Comparison of ENCODE assay signal across 1 cellular context in the genomic region with DNA sequence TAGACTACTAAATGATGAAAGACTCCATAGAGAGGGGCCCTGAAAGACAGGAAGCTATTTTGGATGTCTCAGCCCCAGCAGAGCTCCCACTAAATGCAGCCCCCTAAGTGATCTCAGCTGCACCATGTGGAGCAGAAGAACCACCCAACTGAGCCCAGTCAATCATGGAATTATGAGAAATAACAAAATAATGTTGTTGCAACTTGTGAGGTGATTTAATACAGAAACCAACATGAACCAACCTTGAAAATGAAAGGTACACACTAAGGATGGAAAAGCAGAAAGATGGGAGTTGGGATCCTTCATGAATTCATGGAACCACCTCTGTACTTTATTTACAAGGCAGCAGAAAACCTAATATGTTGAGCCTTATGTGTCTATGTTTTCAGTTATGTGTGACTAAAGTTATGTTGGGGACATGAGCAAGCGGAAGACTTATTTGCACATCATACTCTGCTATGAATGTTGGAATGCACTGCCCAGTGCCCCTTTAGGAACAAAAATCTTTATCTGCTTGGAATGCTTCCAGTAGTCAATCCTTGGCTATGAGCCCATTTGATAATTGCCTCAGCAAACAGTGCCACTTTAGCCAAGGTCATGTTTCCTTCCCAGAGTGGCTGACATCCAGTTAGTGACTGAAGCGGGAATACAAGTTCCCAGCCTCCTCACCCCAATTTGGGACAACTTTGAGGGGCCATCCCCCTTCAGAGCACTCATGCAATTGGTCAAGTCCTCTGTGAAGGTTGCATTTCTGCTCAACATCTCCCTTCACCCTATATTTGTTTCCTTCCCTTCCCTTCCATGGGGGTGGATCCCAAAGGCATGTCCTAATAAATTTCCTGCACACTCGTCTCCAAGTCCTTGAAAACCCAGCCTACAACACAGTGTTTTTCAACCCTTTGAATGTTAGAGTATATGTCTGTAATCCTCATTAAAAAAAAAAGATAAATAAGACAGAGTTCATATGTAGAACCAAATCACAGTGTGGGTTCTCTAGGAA.
TF ChIP-seq lines count a peak whose summit lies in the region.

No MANE protein-coding gene starts in this region.

TF ChIP-seq in HepG2, 621 proteins besides CTCF, POLR2A, EP300 and RAD21 (continued from another document and continues in another):
- TF ChIP-seq ZNF615 (CRISPR knock-in tag; IDR thresholded peaks at IDR 0.05; ENCODE audit: borderline replicate concordance) (no peak), NR2F1 (CRISPR knock-in tag; IDR thresholded peaks at IDR 0.05) (peak; percentile 65 to 87; a peak in 3 of 4 replicates), ETV5 (CRISPR knock-in tag; IDR thresholded peaks at IDR 0.05; ENCODE audit: borderline replicate concordance) (peak; percentile 94), ZNF678 (CRISPR knock-in tag; IDR thresholded peaks at IDR 0.05) (no peak), RARA (CRISPR knock-in tag; IDR thresholded peaks at IDR 0.05) (peak; percentile 97), NR2F2 (IDR thresholded peaks at IDR 0.05; ENCODE audit: borderline replicate concordance, low read depth) (peak; percentile 91), ETV6 (CRISPR knock-in tag; conservative IDR thresholded peaks at IDR 0.05) (peak; percentile 58), MEIS1 (CRISPR knock-in tag; IDR thresholded peaks at IDR 0.05; ENCODE audit: borderline replicate concordance) (peak; percentile 88; the same call in 1 of the 2 replicates), MXI1 (IDR thresholded peaks at IDR 0.05; ENCODE audit: borderline replicate concordance, low read depth, low read length) (peak; percentile 60; the same call in 1 of the 3 replicates), ZNF317 (CRISPR knock-in tag; IDR thresholded peaks at IDR 0.05) (peak; percentile 72; the same call in 1 of the 2 replicates), REPIN1 (CRISPR knock-in tag; IDR thresholded peaks at IDR 0.05; ENCODE audit: borderline replicate concordance, low read depth) (peak; percentile 69; the same call in 1 of the 2 replicates), ZNF660 (CRISPR knock-in tag; IDR thresholded peaks at IDR 0.05; ENCODE audit: borderline replicate concordance, low read depth) (no peak), NFE2 (CRISPR knock-in tag; IDR thresholded peaks at IDR 0.05) (no peak), ZNF205 (CRISPR knock-in tag; IDR thresholded peaks at IDR 0.05) (peak; percentile 88; the same call in 1 of the 2 replicates), NCOA5 (CRISPR knock-in tag; IDR thresholded peaks at IDR 0.05) (no peak), ZNF773 (CRISPR knock-in tag; IDR thresholded peaks at IDR 0.05; ENCODE audit: borderline replicate concordance) (no peak), RXRA (CRISPR knock-in tag; IDR thresholded peaks at IDR 0.05) (peak; percentile 80; the same call in 1 of the 2 replicates), ZNF781 (CRISPR knock-in tag; IDR thresholded peaks at IDR 0.05; ENCODE audit: borderline replicate concordance, not compliant biosample characterization) (peak; percentile 93), MTA1 (CRISPR knock-in tag; IDR thresholded peaks at IDR 0.05; ENCODE audit: borderline replicate concordance) (peak; percentile 76; the same call in 1 of the 2 replicates), ZNF570 (CRISPR knock-in tag; IDR thresholded peaks at IDR 0.05; ENCODE audit: borderline replicate concordance) (no peak), PCBP2 (optimal IDR thresholded peaks at IDR 0.05; ENCODE audit: low read depth, low read length, poor library complexity, severe bottlenecking) (no peak), GMEB1 (CRISPR knock-in tag; IDR thresholded peaks at IDR 0.05; ENCODE audit: borderline replicate concordance) (peak; percentile 50; the same call in 1 of the 2 replicates), ZNF607 (CRISPR knock-in tag; IDR thresholded peaks at IDR 0.05; ENCODE audit: borderline replicate concordance) (peak; percentile 39; the same call in 1 of the 2 replicates), RAD51 (IDR thresholded peaks at IDR 0.05; ENCODE audit: borderline replicate concordance) (no peak), KLF6 (CRISPR knock-in tag; IDR thresholded peaks at IDR 0.05) (peak; percentile 84), TCF7L2 (IDR thresholded peaks at IDR 0.05; ENCODE audit: low read depth, low read length) (0 out of 2 replicates have a peak, but pooled peaks have one; percentile 39), KDM5B (CRISPR knock-in tag; IDR thresholded peaks at IDR 0.05; ENCODE audit: borderline replicate concordance) (0 out of 2 replicates have a peak, but pooled peaks have one; percentile 25), FOXC1 (CRISPR knock-in tag; IDR thresholded peaks at IDR 0.05; ENCODE audit: borderline replicate concordance) (no peak), NFYC (CRISPR knock-in tag; IDR thresholded peaks at IDR 0.05) (peak; percentile 37; the same call in 1 of the 2 replicates), TCF12 (IDR thresholded peaks at IDR 0.05) (no peak), TCF12 (CRISPR knock-in tag; IDR thresholded peaks at IDR 0.05) (peak; percentile 90; the same call in 1 of the 2 replicates), ZNF253 (CRISPR knock-in tag; IDR thresholded peaks at IDR 0.05; ENCODE audit: borderline replicate concordance) (no peak; the same call in 1 of the 2 replicates), IRF2 (CRISPR knock-in tag; IDR thresholded peaks at IDR 0.05) (peak; percentile 98), CCAR2 (optimal IDR thresholded peaks at IDR 0.05; ENCODE audit: low read depth, low read length) (no peak), ZNF83 (CRISPR knock-in tag; IDR thresholded peaks at IDR 0.05; ENCODE audit: borderline replicate concordance) (no peak), PHF8 (CRISPR knock-in tag; IDR thresholded peaks at IDR 0.05) (no peak)
- TF ChIP-seq, protein P1, sequence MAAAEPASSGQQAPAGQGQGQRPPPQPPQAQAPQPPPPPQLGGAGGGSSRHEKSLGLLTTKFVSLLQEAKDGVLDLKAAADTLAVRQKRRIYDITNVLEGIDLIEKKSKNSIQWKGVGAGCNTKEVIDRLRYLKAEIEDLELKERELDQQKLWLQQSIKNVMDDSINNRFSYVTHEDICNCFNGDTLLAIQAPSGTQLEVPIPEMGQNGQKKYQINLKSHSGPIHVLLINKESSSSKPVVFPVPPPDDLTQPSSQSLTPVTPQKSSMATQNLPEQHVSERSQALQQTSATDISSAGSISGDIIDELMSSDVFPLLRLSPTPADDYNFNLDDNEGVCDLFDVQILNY (CRISPR knock-in tag; conservative IDR thresholded peaks at IDR 0.05): 0 out of 2 replicates have a peak, but pooled peaks have one; percentile 36
- TF ChIP-seq, protein P2, sequence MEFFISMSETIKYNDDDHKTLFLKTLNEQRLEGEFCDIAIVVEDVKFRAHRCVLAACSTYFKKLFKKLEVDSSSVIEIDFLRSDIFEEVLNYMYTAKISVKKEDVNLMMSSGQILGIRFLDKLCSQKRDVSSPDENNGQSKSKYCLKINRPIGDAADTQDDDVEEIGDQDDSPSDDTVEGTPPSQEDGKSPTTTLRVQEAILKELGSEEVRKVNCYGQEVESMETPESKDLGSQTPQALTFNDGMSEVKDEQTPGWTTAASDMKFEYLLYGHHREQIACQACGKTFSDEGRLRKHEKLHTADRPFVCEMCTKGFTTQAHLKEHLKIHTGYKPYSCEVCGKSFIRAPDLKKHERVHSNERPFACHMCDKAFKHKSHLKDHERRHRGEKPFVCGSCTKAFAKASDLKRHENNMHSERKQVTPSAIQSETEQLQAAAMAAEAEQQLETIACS (CRISPR knock-in tag; IDR thresholded peaks at IDR 0.05): no peak
- TF ChIP-seq, protein P3, sequence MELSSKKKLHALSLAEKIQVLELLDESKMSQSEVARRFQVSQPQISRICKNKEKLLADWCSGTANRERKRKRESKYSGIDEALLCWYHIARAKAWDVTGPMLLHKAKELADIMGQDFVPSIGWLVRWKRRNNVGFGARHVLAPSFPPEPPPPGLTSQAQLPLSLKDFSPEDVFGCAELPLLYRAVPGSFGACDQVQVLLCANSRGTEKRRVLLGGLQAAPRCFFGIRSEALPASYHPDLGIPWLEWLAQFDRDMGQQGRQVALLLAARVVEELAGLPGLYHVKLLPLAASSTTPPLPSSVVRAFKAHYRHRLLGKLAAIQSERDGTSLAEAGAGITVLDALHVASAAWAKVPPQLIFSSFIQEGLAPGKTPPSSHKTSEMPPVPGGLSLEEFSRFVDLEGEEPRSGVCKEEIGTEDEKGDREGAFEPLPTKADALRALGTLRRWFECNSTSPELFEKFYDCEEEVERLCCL (CRISPR knock-in tag; IDR thresholded peaks at IDR 0.05; ENCODE audit: borderline replicate concordance): 0 out of 2 replicates have a peak, but pooled peaks have one; percentile 45
- TF ChIP-seq, protein P4, sequence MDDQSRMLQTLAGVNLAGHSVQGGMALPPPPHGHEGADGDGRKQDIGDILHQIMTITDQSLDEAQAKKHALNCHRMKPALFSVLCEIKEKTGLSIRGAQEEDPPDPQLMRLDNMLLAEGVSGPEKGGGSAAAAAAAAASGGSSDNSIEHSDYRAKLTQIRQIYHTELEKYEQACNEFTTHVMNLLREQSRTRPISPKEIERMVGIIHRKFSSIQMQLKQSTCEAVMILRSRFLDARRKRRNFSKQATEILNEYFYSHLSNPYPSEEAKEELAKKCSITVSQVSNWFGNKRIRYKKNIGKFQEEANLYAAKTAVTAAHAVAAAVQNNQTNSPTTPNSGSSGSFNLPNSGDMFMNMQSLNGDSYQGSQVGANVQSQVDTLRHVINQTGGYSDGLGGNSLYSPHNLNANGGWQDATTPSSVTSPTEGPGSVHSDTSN (CRISPR knock-in tag; IDR thresholded peaks at IDR 0.05; ENCODE audit: borderline replicate concordance): no peak
- TF ChIP-seq, protein P5, sequence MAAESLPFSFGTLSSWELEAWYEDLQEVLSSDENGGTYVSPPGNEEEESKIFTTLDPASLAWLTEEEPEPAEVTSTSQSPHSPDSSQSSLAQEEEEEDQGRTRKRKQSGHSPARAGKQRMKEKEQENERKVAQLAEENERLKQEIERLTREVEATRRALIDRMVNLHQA (CRISPR knock-in tag; IDR thresholded peaks at IDR 0.05): no peak
- TF ChIP-seq, protein P6, sequence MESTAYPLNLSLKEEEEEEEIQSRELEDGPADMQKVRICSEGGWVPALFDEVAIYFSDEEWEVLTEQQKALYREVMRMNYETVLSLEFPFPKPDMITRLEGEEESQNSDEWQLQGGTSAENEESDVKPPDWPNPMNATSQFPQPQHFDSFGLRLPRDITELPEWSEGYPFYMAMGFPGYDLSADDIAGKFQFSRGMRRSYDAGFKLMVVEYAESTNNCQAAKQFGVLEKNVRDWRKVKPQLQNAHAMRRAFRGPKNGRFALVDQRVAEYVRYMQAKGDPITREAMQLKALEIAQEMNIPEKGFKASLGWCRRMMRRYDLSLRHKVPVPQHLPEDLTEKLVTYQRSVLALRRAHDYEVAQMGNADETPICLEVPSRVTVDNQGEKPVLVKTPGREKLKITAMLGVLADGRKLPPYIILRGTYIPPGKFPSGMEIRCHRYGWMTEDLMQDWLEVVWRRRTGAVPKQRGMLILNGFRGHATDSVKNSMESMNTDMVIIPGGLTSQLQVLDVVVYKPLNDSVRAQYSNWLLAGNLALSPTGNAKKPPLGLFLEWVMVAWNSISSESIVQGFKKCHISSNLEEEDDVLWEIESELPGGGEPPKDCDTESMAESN (CRISPR knock-in tag; conservative IDR thresholded peaks at IDR 0.05): peak; percentile 83
- TF ChIP-seq, protein P7, sequence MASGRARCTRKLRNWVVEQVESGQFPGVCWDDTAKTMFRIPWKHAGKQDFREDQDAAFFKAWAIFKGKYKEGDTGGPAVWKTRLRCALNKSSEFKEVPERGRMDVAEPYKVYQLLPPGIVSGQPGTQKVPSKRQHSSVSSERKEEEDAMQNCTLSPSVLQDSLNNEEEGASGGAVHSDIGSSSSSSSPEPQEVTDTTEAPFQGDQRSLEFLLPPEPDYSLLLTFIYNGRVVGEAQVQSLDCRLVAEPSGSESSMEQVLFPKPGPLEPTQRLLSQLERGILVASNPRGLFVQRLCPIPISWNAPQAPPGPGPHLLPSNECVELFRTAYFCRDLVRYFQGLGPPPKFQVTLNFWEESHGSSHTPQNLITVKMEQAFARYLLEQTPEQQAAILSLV (CRISPR knock-in tag; IDR thresholded peaks at IDR 0.05; ENCODE audit: borderline replicate concordance): no peak
- TF ChIP-seq, protein P8, sequence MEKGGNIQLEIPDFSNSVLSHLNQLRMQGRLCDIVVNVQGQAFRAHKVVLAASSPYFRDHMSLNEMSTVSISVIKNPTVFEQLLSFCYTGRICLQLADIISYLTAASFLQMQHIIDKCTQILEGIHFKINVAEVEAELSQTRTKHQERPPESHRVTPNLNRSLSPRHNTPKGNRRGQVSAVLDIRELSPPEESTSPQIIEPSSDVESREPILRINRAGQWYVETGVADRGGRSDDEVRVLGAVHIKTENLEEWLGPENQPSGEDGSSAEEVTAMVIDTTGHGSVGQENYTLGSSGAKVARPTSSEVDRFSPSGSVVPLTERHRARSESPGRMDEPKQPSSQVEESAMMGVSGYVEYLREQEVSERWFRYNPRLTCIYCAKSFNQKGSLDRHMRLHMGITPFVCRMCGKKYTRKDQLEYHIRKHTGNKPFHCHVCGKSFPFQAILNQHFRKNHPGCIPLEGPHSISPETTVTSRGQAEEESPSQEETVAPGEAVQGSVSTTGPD (CRISPR knock-in tag; IDR thresholded peaks at IDR 0.05): no peak
- TF ChIP-seq, protein P9, sequence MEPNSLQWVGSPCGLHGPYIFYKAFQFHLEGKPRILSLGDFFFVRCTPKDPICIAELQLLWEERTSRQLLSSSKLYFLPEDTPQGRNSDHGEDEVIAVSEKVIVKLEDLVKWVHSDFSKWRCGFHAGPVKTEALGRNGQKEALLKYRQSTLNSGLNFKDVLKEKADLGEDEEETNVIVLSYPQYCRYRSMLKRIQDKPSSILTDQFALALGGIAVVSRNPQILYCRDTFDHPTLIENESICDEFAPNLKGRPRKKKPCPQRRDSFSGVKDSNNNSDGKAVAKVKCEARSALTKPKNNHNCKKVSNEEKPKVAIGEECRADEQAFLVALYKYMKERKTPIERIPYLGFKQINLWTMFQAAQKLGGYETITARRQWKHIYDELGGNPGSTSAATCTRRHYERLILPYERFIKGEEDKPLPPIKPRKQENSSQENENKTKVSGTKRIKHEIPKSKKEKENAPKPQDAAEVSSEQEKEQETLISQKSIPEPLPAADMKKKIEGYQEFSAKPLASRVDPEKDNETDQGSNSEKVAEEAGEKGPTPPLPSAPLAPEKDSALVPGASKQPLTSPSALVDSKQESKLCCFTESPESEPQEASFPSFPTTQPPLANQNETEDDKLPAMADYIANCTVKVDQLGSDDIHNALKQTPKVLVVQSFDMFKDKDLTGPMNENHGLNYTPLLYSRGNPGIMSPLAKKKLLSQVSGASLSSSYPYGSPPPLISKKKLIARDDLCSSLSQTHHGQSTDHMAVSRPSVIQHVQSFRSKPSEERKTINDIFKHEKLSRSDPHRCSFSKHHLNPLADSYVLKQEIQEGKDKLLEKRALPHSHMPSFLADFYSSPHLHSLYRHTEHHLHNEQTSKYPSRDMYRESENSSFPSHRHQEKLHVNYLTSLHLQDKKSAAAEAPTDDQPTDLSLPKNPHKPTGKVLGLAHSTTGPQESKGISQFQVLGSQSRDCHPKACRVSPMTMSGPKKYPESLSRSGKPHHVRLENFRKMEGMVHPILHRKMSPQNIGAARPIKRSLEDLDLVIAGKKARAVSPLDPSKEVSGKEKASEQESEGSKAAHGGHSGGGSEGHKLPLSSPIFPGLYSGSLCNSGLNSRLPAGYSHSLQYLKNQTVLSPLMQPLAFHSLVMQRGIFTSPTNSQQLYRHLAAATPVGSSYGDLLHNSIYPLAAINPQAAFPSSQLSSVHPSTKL (CRISPR knock-in tag; IDR thresholded peaks at IDR 0.05): peak; percentile 100
